Comparison of ENCODE assay signal across 9 cellular contexts in genomic region chr7:106484562-106484961, GRCh38.
DNase-seq lines count a peak whose midpoint lies in the region; ATAC-seq and TF ChIP-seq lines count a peak whose summit lies in the region.
"Had no signal": no experiment of that assay in that cellular context is flagged by ENCODE, and none has a peak within 500 bp of the region (broad histone marks: within the 10 kb centered on the region; RNA-seq: fewer than 3 reads in every experiment).

No MANE protein-coding gene starts in this region.

- H3K9me3 ChIP-seq in endodermal cell (ENCODE audit: control insufficient read depth, low read length) (peaks cover 16% of the 10 kb centered on the region), aorta (ENCODE audit: control insufficient read depth, low read length) (no peaks in the 10 kb centered on the region)

- H3K4me3 ChIP-seq in HFF-Myc (replicated peaks; ENCODE audit: low read depth, low read length) (no peak overlapping the region), endodermal cell (ENCODE audit: low read length) (no peak overlapping the region), aorta (ENCODE audit: low read length in 2 of 2) (no peak overlapping the region)

- no peak for TF ChIP-seq CTCF in HFF-Myc (IDR thresholded peaks at IDR 0.05; ENCODE audit: low read depth, low read length, missing control alignments)
- TF ChIP-seq CTCF in endodermal cell (conservative IDR thresholded peaks at IDR 0.05), result no peak

- no peaks in the 10 kb centered on the region for H3K9me3 Mint-ChIP-seq in activated T-helper 17 cell treated with anti-CD3 and anti-CD28 coated beads, Interleukin-2, amount 50 U/mL, for 72 hours
- peaks cover 5% of the 10 kb centered on the region for H3K9me3 Mint-ChIP-seq in endodermal cell

- H3K4me1 ChIP-seq in endodermal cell (ENCODE audit: control insufficient read depth, insufficient read depth, low read length), result no peaks in the 10 kb centered on the region
- no peaks in the 10 kb centered on the region for H3K4me1 ChIP-seq in aorta (ENCODE audit: control insufficient read depth in 1 of 2, insufficient read depth in 2 of 2, low read length in 2 of 2)

- peaks cover 14% of the 10 kb centered on the region for H3K4me1 Mint-ChIP-seq in activated T-helper 17 cell treated with anti-CD3 and anti-CD28 coated beads, Interleukin-2, amount 50 U/mL, for 72 hours
- peaks cover 9% of the 10 kb centered on the region for H3K4me1 Mint-ChIP-seq in endodermal cell

- WGBS in endodermal cell (ENCODE audit: insufficient coverage in 1 of 2, insufficient read length in 1 of 2), 2 experiments, result 90% methylated on average over 1 of the region's 1 CpG; no CpG with 5 or more reads in 1 of the 2 experiments
- WGBS in aorta, 2 donors, result 32 to 42% methylated on average over 1 of the region's 1 CpG

- no peaks in the 10 kb centered on the region for H3K36me3 ChIP-seq in endodermal cell (ENCODE audit: control insufficient read depth, insufficient read depth, low read length)
- no peaks in the 10 kb centered on the region for H3K36me3 ChIP-seq in aorta (ENCODE audit: control insufficient read depth in 1 of 2, insufficient read depth in 2 of 2, low read length in 1 of 2)

- peak; percentile 26 for DNase-seq in AG08395 (ENCODE audit: low spot score)
- peak; percentile 25 for DNase-seq in HFF-Myc (ENCODE audit: extremely low read depth, low read depth)
- DNase-seq in left lobe of liver (ENCODE audit: low spot score), result peak; percentile 76
- DNase-seq in NCI-H2227 (lab: John Stamatoyannopoulos, UW; ENCODE audit: unreplicated experiment), result no peak
- no peak for DNase-seq in endodermal cell
- DNase-seq in aorta, result no peak
- DNase-seq: NCI-H1048 had no signal

- peak overlapping the region; percentile 44 for H3K27ac Mint-ChIP-seq in activated T-helper 17 cell treated with anti-CD3 and anti-CD28 coated beads, Interleukin-2, amount 50 U/mL, for 72 hours
- H3K27ac Mint-ChIP-seq in endodermal cell, result no peak overlapping the region

- H3K27ac ChIP-seq in endodermal cell (ENCODE audit: low read depth, low read length), result no peak overlapping the region
- H3K27ac ChIP-seq in aorta (ENCODE audit: low read depth in 1 of 2, low read length in 2 of 2), result no peak overlapping the region

- ATAC-seq in activated T-helper 17 cell treated with anti-CD3 and anti-CD28 coated beads, Interleukin-2, amount 50 U/mL, for 72 hours (replicated peaks), result peak; percentile 1
- ATAC-seq in left lobe of liver (peak; percentile 58), GM18870 (IDR thresholded peaks at IDR 0.05; ENCODE audit: unreplicated experiment) (no peak), aorta (ENCODE audit: low FRiP score) (no peak)

- H3K27me3 Mint-ChIP-seq in activated T-helper 17 cell treated with anti-CD3 and anti-CD28 coated beads, Interleukin-2, amount 50 U/mL, for 72 hours, result peaks cover 3% of the 10 kb centered on the region
- H3K27me3 Mint-ChIP-seq in endodermal cell (ENCODE audit: insufficient read depth), result peaks cover 2% of the 10 kb centered on the region

- H3K4me3 Mint-ChIP-seq in activated T-helper 17 cell treated with anti-CD3 and anti-CD28 coated beads, Interleukin-2, amount 50 U/mL, for 72 hours, result peak overlapping the region; percentile 56
- H3K4me3 Mint-ChIP-seq in endodermal cell, result no peak overlapping the region

- no peak overlapping the region for H3K9ac ChIP-seq in endodermal cell (ENCODE audit: extremely low read depth, low read length, poor library complexity, severe bottlenecking)

- H3K36me3 Mint-ChIP-seq in activated T-helper 17 cell treated with anti-CD3 and anti-CD28 coated beads, Interleukin-2, amount 50 U/mL, for 72 hours (ENCODE audit: low read depth), result no peaks in the 10 kb centered on the region
- no peaks in the 10 kb centered on the region for H3K36me3 Mint-ChIP-seq in endodermal cell (ENCODE audit: low read depth)

- H3K27me3 ChIP-seq in endodermal cell (ENCODE audit: control insufficient read depth, insufficient read depth, low read length, poor library complexity, severe bottlenecking), result no peaks in the 10 kb centered on the region
- no peaks in the 10 kb centered on the region for H3K27me3 ChIP-seq in aorta (ENCODE audit: control insufficient read depth in 1 of 2, insufficient read depth in 2 of 2, low read length in 1 of 2)

- intact Hi-C loops in aorta (cut with DNase I), result no loop called here

Comparison
In these comparisons a context has a peak if more than half of its experiments do, and no peak if none do; other contexts are left out.
1. DNase-seq: peak in AG08395 (single experiment), HFF-Myc (single experiment) and left lobe of liver (single experiment); none in NCI-H2227 (single experiment), endodermal cell (single experiment) and aorta (0 of 2).
2. ATAC-seq: peak in activated T-helper 17 cell treated with anti-CD3 and anti-CD28 coated beads, Interleukin-2, amount 50 U/mL, for 72 hours (single experiment) and left lobe of liver (single experiment); none in GM18870 (single experiment) and aorta (single experiment).